ENCODE assay signal across 17 cellular contexts in the genomic region with DNA sequence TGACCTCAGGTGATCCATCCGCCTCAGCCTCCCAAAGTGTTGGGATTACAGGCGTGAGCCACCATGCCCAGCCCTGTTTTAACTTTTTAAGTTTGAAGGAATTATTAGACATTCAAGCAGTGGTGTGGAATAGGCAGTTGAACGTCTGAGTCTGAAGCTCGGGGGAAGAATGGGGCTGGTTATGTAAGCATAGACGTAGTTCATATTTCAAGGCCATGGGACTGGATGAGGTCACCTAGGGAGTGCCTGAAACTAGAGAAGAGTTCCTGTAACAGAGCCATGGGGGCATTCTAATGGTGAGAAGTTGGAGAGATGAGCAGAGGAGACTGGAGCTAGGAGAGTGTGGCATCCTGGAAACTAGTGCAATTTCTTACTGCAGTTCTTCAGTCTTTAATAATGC. TPM values are rescaled to one million over a fixed set of nuclear protein-coding genes. Genes with fewer than 3 reads are reported as not detected.
DNase-seq lines count a peak whose midpoint lies in the region; FAIRE-seq and TF ChIP-seq lines count a peak whose summit lies in the region.
"Had no signal": no experiment of that assay in that cellular context is flagged by ENCODE, and none has a peak within 500 bp of the region (broad histone marks: within the 10 kb centered on the region; RNA-seq: fewer than 3 reads in every experiment).

No MANE protein-coding gene starts in this region.

- CTCF ChIA-PET in CD8-positive, alpha-beta memory T cell (lab: Charles Lee), result no interaction called here

- POLR2A ChIA-PET in CD8-positive, alpha-beta memory T cell (lab: Charles Lee), result no interaction called here

- no peak overlapping the region for H3K4me3 Mint-ChIP-seq in CD8-positive, alpha-beta memory T cell
- H3K4me3 Mint-ChIP-seq: mesothelial cell of epicardium had no signal

- H3K4me3 ChIP-seq in brain microvascular endothelial cell (ENCODE audit: low read depth, low read length), result no peak overlapping the region
- no peak overlapping the region for H3K4me3 ChIP-seq in CD8-positive, alpha-beta memory T cell (ENCODE audit: low read length)
- H3K4me3 ChIP-seq: HAP-1, smooth muscle cell, vagina had no signal

- peaks cover 4 to 73% (median 22%) of the 10 kb centered on the region in 3 donors for H3K36me3 Mint-ChIP-seq in CD8-positive, alpha-beta memory T cell

- in situ Hi-C loops in brain microvascular endothelial cell (cut with HindIII; ENCODE audit: low pct_ligation_motif_present, low sequenced_read_pairs), result no loop called here

- peaks cover 1% of the 10 kb centered on the region for H3K4me1 ChIP-seq in CD8-positive, alpha-beta memory T cell (ENCODE audit: insufficient read depth, low read length)

- peaks cover 4% of the 10 kb centered on the region for H3K36me3 ChIP-seq in brain microvascular endothelial cell (replicated peaks)
- H3K36me3 ChIP-seq in CD8-positive, alpha-beta memory T cell (ENCODE audit: insufficient read depth, low read length), result peaks cover 16% of the 10 kb centered on the region

- no peak for FAIRE-seq in HTR-8/SVneo (lab: Jason Lieb, UNC)
- FAIRE-seq: astrocyte had no signal

- no peaks in the 10 kb centered on the region for H3K27me3 ChIP-seq in brain microvascular endothelial cell (replicated peaks)
- no peaks in the 10 kb centered on the region for H3K27me3 ChIP-seq in CD8-positive, alpha-beta memory T cell (ENCODE audit: insufficient read depth, low read length, poor library complexity, severe bottlenecking)
- H3K27me3 ChIP-seq: vagina had no signal

- TF ChIP-seq CTCF in brain microvascular endothelial cell (IDR thresholded peaks at IDR 0.05; ENCODE audit: low read depth, low read length, missing control alignments), result no peak

- peak overlapping the region in 1 of 8 donors; percentile 67 for H3K27ac Mint-ChIP-seq in CD8-positive, alpha-beta memory T cell
- H3K27ac Mint-ChIP-seq: mesothelial cell of epicardium had no signal

- peaks cover 38 to 80% (median 67%) of the 10 kb centered on the region in 3 donors for H3K4me1 Mint-ChIP-seq in CD8-positive, alpha-beta memory T cell

- H3K9me3 ChIP-seq in CD8-positive, alpha-beta memory T cell (ENCODE audit: low read length), result no peaks in the 10 kb centered on the region
- H3K9me3 ChIP-seq: HAP-1, SK-N-SH, vagina had no signal

- no peaks in the 10 kb centered on the region for H3K27me3 Mint-ChIP-seq in CD8-positive, alpha-beta memory T cell

- peak; percentile 10 for DNase-seq in COLO668 (lab: John Stamatoyannopoulos, UW; ENCODE audit: unreplicated experiment)
- DNase-seq in HTR-8/SVneo (ENCODE audit: insufficient read length, low spot score), result peak; percentile 40
- DNase-seq in brain microvascular endothelial cell, result peak; percentile 25
- peak; percentile 81 for DNase-seq in myocyte (ENCODE audit: low read depth)
- no peak for DNase-seq in CD8-positive, alpha-beta memory T cell
- no peak for DNase-seq in T-helper 1 cell
- no peak for DNase-seq in occipital lobe (lab: John Stamatoyannopoulos, UW)
- DNase-seq: activated gamma-delta T cell treated with Interleukin-2 at 50 U/mL for 16 hours; foreskin melanocyte; NCI-H446 treated with DMSO at 0.1 percent for 48 hours; SK-N-SH; stimulated activated naive CD8-positive, alpha-beta T cell treated with anti-CD3 and anti-CD28 coated beads, Interleukin-15, Interleukin-2, amounts not matched to agents 100 U/mL and 50 U/mL, for 24 hours had no signal

- H3K27ac ChIP-seq in brain microvascular endothelial cell, result no peak overlapping the region
- no peak overlapping the region for H3K27ac ChIP-seq in CD8-positive, alpha-beta memory T cell (ENCODE audit: low read depth, low read length)
- H3K27ac ChIP-seq: vagina had no signal

- H3K9me3 Mint-ChIP-seq in CD8-positive, alpha-beta memory T cell, result no peaks in the 10 kb centered on the region
- H3K9me3 Mint-ChIP-seq: mesothelial cell of epicardium had no signal

RNA-seq across cellular contexts. Expression of a gene that starts 6.4 kb away (rescaled TPM):
- 11.8 and 17.5 TPM in 2 replicates for total RNA-seq in myocyte
- 5.1 TPM for polyA plus RNA-seq in myocyte (2012)
- 10 to 100 TPM; 29.6 to 30.2 TPM for total RNA-seq in CD8-positive, alpha-beta memory T cell
- polyA plus RNA-seq in CD8-positive, alpha-beta memory T cell, result 26.7 TPM
- total RNA-seq in occipital lobe, result 47.6 TPM

Comparison
In these comparisons a context has a peak if more than half of its experiments do, and no peak if none do; other contexts are left out.
1. DNase-seq: peak in COLO668 (single experiment), HTR-8/SVneo (single experiment), brain microvascular endothelial cell (single experiment) and myocyte (single experiment); none in CD8-positive, alpha-beta memory T cell (0 of 5), T-helper 1 cell (0 of 5) and occipital lobe (single experiment).